9 cellular contexts compared by ENCODE assay signal in the genomic region with DNA sequence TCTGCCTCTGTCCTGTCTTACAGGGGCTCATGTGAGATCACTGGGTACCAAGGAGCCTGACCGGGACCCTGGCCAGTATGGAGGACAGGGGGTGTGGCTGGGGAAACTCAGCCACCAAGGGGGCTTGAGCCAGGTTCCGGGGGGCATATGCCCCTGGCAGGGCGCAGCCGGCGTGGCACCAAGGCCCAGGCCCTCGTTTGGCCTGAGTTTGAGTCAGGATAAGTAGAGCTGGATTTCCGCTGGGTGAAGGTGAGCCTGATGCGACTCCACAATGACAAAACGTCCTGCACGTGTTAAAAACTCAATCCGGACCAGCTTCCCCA. TPM values are rescaled to one million over a fixed set of nuclear protein-coding genes. Genes with fewer than 3 reads are reported as not detected.
DNase-seq lines count a peak whose midpoint lies in the region; ATAC-seq and TF ChIP-seq lines count a peak whose summit lies in the region.
"Had no signal": no experiment of that assay in that cellular context is flagged by ENCODE, and none has a peak within 500 bp of the region (broad histone marks: within the 10 kb centered on the region; RNA-seq: fewer than 3 reads in every experiment).

No MANE protein-coding gene starts in this region.

- H3K4me3 ChIP-seq in LNCaP clone FGC (ENCODE audit: low read depth, low read length) (peak overlapping the region; percentile 81), endodermal cell (ENCODE audit: low read length) (peak overlapping the region; percentile 49), psoas muscle (peak overlapping the region; percentile 87)

- ATAC-seq in psoas muscle, result peak in 2 of 4 donors; percentile 1 to 2

- H3K4me1 ChIP-seq in endodermal cell (ENCODE audit: control insufficient read depth, insufficient read depth, low read length) (no peaks in the 10 kb centered on the region), psoas muscle (peaks cover 11% of the 10 kb centered on the region)

- H3K36me3 ChIP-seq in endodermal cell (ENCODE audit: control insufficient read depth, insufficient read depth, low read length), result no peaks in the 10 kb centered on the region
- no peaks in the 10 kb centered on the region for H3K36me3 ChIP-seq in psoas muscle (ENCODE audit: insufficient read depth in 1 of 2, low read depth in 1 of 2)

- H3K27me3 Mint-ChIP-seq in activated CD4-positive, alpha-beta T cell treated with anti-CD3 and anti-CD28 coated beads, Interleukin-2, amount 10 ng/mL, durations not matched to agents 7 days and 5 days, result no peaks in the 10 kb centered on the region
- no peaks in the 10 kb centered on the region for H3K27me3 Mint-ChIP-seq in endodermal cell (ENCODE audit: insufficient read depth)

- DNase-seq in activated CD4-positive, alpha-beta T cell treated with anti-CD3 and anti-CD28 coated beads, Interleukin-2, amount 10 ng/mL, durations not matched to agents 7 days and 5 days, result no peak
- DNase-seq in activated CD4-positive, alpha-beta T cell treated with anti-CD3 and anti-CD28 coated beads, Interleukin-2, amount 50 U/mL, for 4 hours, result no peak
- DNase-seq in LNCaP clone FGC (ENCODE audit: low read depth) (no peak), endodermal cell (no peak), psoas muscle (no peak), NCI-H226 (no peak), RPMI8226 (no peak), Ammon's horn (ENCODE audit: low spot score) (no peak)

- H3K27me3 ChIP-seq in endodermal cell (ENCODE audit: control insufficient read depth, insufficient read depth, low read length, poor library complexity, severe bottlenecking) (no peaks in the 10 kb centered on the region), psoas muscle (ENCODE audit: insufficient read depth in 3 of 3, low read length in 2 of 3) (no peaks in the 10 kb centered on the region)

- H3K9me3 ChIP-seq in endodermal cell (ENCODE audit: control insufficient read depth, low read length), result no peaks in the 10 kb centered on the region
- no peaks in the 10 kb centered on the region for H3K9me3 ChIP-seq in psoas muscle

- no peak overlapping the region for H3K9ac ChIP-seq in endodermal cell (ENCODE audit: extremely low read depth, low read length, poor library complexity, severe bottlenecking)

- 33 to 66% methylated on average over 4 to 11 of the region's 11 CpGs for WGBS in endodermal cell (ENCODE audit: insufficient coverage in 1 of 2, insufficient read length in 1 of 2), 2 experiments
- WGBS in psoas muscle, 3 donors, result 5 to 16% (median 15%) methylated on average over 11 of the region's 11 CpGs

- peak overlapping the region; percentile 47 for H3K27ac ChIP-seq in endodermal cell (ENCODE audit: low read depth, low read length)
- peak overlapping the region; percentile 78 for H3K27ac ChIP-seq in psoas muscle

- H3K36me3 Mint-ChIP-seq in activated CD4-positive, alpha-beta T cell treated with anti-CD3 and anti-CD28 coated beads, Interleukin-2, amount 10 ng/mL, durations not matched to agents 7 days and 5 days (ENCODE audit: low read depth), result no peaks in the 10 kb centered on the region
- peaks cover 3% of the 10 kb centered on the region for H3K36me3 Mint-ChIP-seq in endodermal cell (ENCODE audit: low read depth)

- H3K4me3 Mint-ChIP-seq in activated CD4-positive, alpha-beta T cell treated with anti-CD3 and anti-CD28 coated beads, Interleukin-2, amount 10 ng/mL, durations not matched to agents 7 days and 5 days, result peak overlapping the region; percentile 73
- H3K4me3 Mint-ChIP-seq in endodermal cell, result peak overlapping the region; percentile 75

- peaks cover 44% of the 10 kb centered on the region for H3K4me1 Mint-ChIP-seq in activated CD4-positive, alpha-beta T cell treated with anti-CD3 and anti-CD28 coated beads, Interleukin-2, amount 10 ng/mL, durations not matched to agents 7 days and 5 days
- H3K4me1 Mint-ChIP-seq in endodermal cell, result peaks cover 36% of the 10 kb centered on the region

- CTCF ChIA-PET in activated CD4-positive, alpha-beta T cell treated with anti-CD3 and anti-CD28 coated beads, Interleukin-2, amount 10 ng/mL, durations not matched to agents 7 days and 5 days (lab: Charles Lee), result interaction anchor here (0.6 to 10.6 kb wide), 4 partner anchors 8 to 286 kb away, joined by 3 to 76 read pairs (median 3); no protein-coding TSS in a partner anchor

- POLR2A ChIA-PET in activated CD4-positive, alpha-beta T cell treated with anti-CD3 and anti-CD28 coated beads, Interleukin-2, amount 10 ng/mL, durations not matched to agents 7 days and 5 days (lab: Charles Lee), result no interaction called here

- intact Hi-C loops in psoas muscle (cut with DNase I), result loop anchor here (2.0 to 5.0 kb wide), 3 partner anchors 34 to 74 kb away; partner anchors contain the start of gene GPRIN1 (in 1 of the 2)

- no peak for TF ChIP-seq CTCF in LNCaP clone FGC (IDR thresholded peaks at IDR 0.05; ENCODE audit: control insufficient read depth, extremely low read depth, insufficient read depth)
- no peak for TF ChIP-seq CTCF in endodermal cell (conservative IDR thresholded peaks at IDR 0.05)
- TF ChIP-seq CTCF in psoas muscle (IDR thresholded peaks at IDR 0.05), result no peak

- no peaks in the 10 kb centered on the region for H3K9me3 Mint-ChIP-seq in activated CD4-positive, alpha-beta T cell treated with anti-CD3 and anti-CD28 coated beads, Interleukin-2, amount 10 ng/mL, durations not matched to agents 7 days and 5 days
- H3K9me3 Mint-ChIP-seq in endodermal cell, result no peaks in the 10 kb centered on the region

- H3K27ac Mint-ChIP-seq in activated CD4-positive, alpha-beta T cell treated with anti-CD3 and anti-CD28 coated beads, Interleukin-2, amount 10 ng/mL, durations not matched to agents 7 days and 5 days, result peak overlapping the region; percentile 87
- peak overlapping the region; percentile 92 for H3K27ac Mint-ChIP-seq in endodermal cell

RNA-seq across cellular contexts. Expression of gene TSPAN17, which starts 0.6 kb away (rescaled TPM):
- total RNA-seq in activated CD4-positive, alpha-beta T cell treated with anti-CD3 and anti-CD28 coated beads, Interleukin-2, amount 10 ng/mL, durations not matched to agents 7 days and 5 days, result 10 to 100 TPM; 39.6 to 42.5 TPM
- total RNA-seq in endodermal cell (10 to 100 TPM; 49.3 to 50.3 TPM), psoas muscle (10 to 100 TPM; 22.5 to 31.2 (median 28.2) TPM)
- 35.5 TPM for polyA plus RNA-seq in endodermal cell (2013, experiment 1 of 2)
- 34.8 TPM for polyA plus RNA-seq in endodermal cell (2013, experiment 2 of 2)
- polyA plus RNA-seq in psoas muscle, result 10 to 100 TPM; 24.1 to 51.9 (median 25.8) TPM

RNA-seq across cellular contexts. Expression of gene EIF4E1B, which starts 16.2 kb away (rescaled TPM):
- total RNA-seq in activated CD4-positive, alpha-beta T cell treated with anti-CD3 and anti-CD28 coated beads, Interleukin-2, amount 10 ng/mL, durations not matched to agents 7 days and 5 days, result not detected
- 1 to 10 TPM; 1.4 to 2.0 TPM for total RNA-seq in endodermal cell
- 0.82 TPM for polyA plus RNA-seq in endodermal cell (2013, experiment 1 of 2)
- not detected for polyA plus RNA-seq in endodermal cell (2013, experiment 2 of 2)
- total RNA-seq in psoas muscle, result not detected
- under 1 TPM in 2 of 3 donors, not detected in 1; 0.04 to 0.62 TPM for polyA plus RNA-seq in psoas muscle
- total RNA-seq: Daoy had no signal

RNA-seq across cellular contexts. Expression of gene SNCB, which starts 16.3 kb away (rescaled TPM):
- not detected for total RNA-seq in activated CD4-positive, alpha-beta T cell treated with anti-CD3 and anti-CD28 coated beads, Interleukin-2, amount 10 ng/mL, durations not matched to agents 7 days and 5 days
- total RNA-seq in endodermal cell (1 to 10 TPM in 1 of 2 donors, under 1 TPM in 1; 0.22 to 1.8 TPM), psoas muscle (1 to 10 TPM in 1 of 4 donors, under 1 TPM in 3; 0.32 to 1.2 (median 0.78) TPM)
- 0.25 TPM for polyA plus RNA-seq in endodermal cell (2013, experiment 1 of 2)
- 0.58 TPM for polyA plus RNA-seq in endodermal cell (2013, experiment 2 of 2)
- polyA plus RNA-seq in psoas muscle, result under 1 TPM; 0.34 to 0.42 (median 0.38) TPM

RNA-seq across cellular contexts. Expression of gene GPRIN1, which starts 36.7 kb away (rescaled TPM):
- total RNA-seq in activated CD4-positive, alpha-beta T cell treated with anti-CD3 and anti-CD28 coated beads, Interleukin-2, amount 10 ng/mL, durations not matched to agents 7 days and 5 days, result 1 to 10 TPM; 2.5 to 2.6 TPM
- 1 to 10 TPM; 4.5 to 4.9 TPM for total RNA-seq in endodermal cell
- 10.4 TPM for polyA plus RNA-seq in endodermal cell (2013, experiment 1 of 2)
- 10.0 TPM for polyA plus RNA-seq in endodermal cell (2013, experiment 2 of 2)
- total RNA-seq in psoas muscle, result under 1 TPM; 0.21 to 0.71 (median 0.37) TPM
- 1 to 10 TPM in 1 of 3 donors, under 1 TPM in 2; 0.18 to 1.2 (median 0.23) TPM for polyA plus RNA-seq in psoas muscle
